In genomic region chrX:15864629-15865028, GRCh38 we compare ENCODE assay signal across 22 cellular contexts. TPM values are rescaled to one million over a fixed set of nuclear protein-coding genes. Genes with fewer than 3 reads are reported as not detected.
DNase-seq lines count a peak whose midpoint lies in the region; FAIRE-seq and TF ChIP-seq lines count a peak whose summit lies in the region.
"Had no signal": no experiment of that assay in that cellular context is flagged by ENCODE, and none has a peak within 500 bp of the region (broad histone marks: within the 10 kb centered on the region; RNA-seq: fewer than 3 reads in every experiment).

No MANE protein-coding gene starts in this region.

- H3K27me3 ChIP-seq in A673 (replicated peaks; ENCODE audit: insufficient read depth, low read depth, low read length, poor library complexity): peaks cover 13% of the 10 kb centered on the region
- H3K27me3 ChIP-seq: suprapubic skin, vagina had no signal

- DNase-seq in CD1c-positive myeloid dendritic cell (ENCODE audit: extremely low spot score): peak; percentile 1
- DNase-seq in T1000 (lab: John Stamatoyannopoulos, UW): peak; percentile 0
- DNase-seq in glomerular visceral epithelial cell (ENCODE audit: extremely low spot score): peak; percentile 42
- DNase-seq in D721Med (ENCODE audit: insufficient read length, low spot score): no peak
- DNase-seq in activated effector memory CD4-positive, alpha-beta T cell treated with Interleukin-2 at 50 U/mL for 16 hours: no peak
- DNase-seq in hypothalamus (lab: John Stamatoyannopoulos, UW): no peak
- DNase-seq in A673 (ENCODE audit: low spot score): no peak
- DNase-seq: activated CD4-positive, alpha-beta T cell treated with anti-CD3 and anti-CD28 coated beads, Interleukin-2, amount 10 ng/mL, durations not matched to agents 7 days and 5 days; dermis blood vessel endothelial cell; GDM1; Karpas-422; NCI-H1092; NCI-H2081 treated with DMSO at 0.1 percent for 48 hours; NCI-H510A; stimulated activated CD4-positive, alpha-beta T cell treated with anti-CD3 and anti-CD28 coated beads, Interleukin-2, amount 100 ng/mL, for 24 hours; WERI-Rb-1 had no signal

- TF ChIP-seq CTCF in HEK293 (tag by site-specific recombination; IDR thresholded peaks at IDR 0.05): no peak
- no peak for TF ChIP-seq CTCF in D721Med (IDR thresholded peaks at IDR 0.05; ENCODE audit: insufficient read depth, missing control alignments)
- TF ChIP-seq CTCF in A673 (conservative IDR thresholded peaks at IDR 0.05; ENCODE audit: low read depth, low read length): no peak

- POLR2A ChIA-PET in HEK293 (lab: Yijun Ruan, JAX) (interaction anchor here (1.5 kb wide), 1 partner anchor 10 kb away, joined by 7 read pairs; the partner anchor contains the start of gene AP1S2), A673 (lab: Charles Lee; ENCODE audit: low non-redundant PET) (no interaction called here)

- H3K9me3 ChIP-seq in HEK293 (ENCODE audit: control insufficient read depth, insufficient read depth, low read depth, low read length): no peaks in the 10 kb centered on the region
- H3K9me3 ChIP-seq in A673 (ENCODE audit: low read depth, low read length, poor library complexity, severe bottlenecking): no peaks in the 10 kb centered on the region
- H3K9me3 ChIP-seq: suprapubic skin, vagina had no signal

- no TSS peak for BruUV-seq in A673 (replicated peaks; lab: Mats Ljungman, UMichigan)

- no peaks in the 10 kb centered on the region for H3K36me3 ChIP-seq in HEK293 (ENCODE audit: control insufficient read depth in 2 of 2, insufficient read depth in 1 of 2, low read length in 2 of 2)
- no peaks in the 10 kb centered on the region for H3K36me3 ChIP-seq in A673 (ENCODE audit: insufficient read depth, low read length, poor library complexity, severe bottlenecking)
- H3K36me3 ChIP-seq: suprapubic skin, vagina, WERI-Rb-1 had no signal

- H3K4me1 ChIP-seq in HEK293 (ENCODE audit: control insufficient read depth, insufficient read depth, low read length) (no peaks in the 10 kb centered on the region), A673 (ENCODE audit: insufficient read depth, low read length, poor library complexity, severe bottlenecking) (no peaks in the 10 kb centered on the region)
- H3K4me1 ChIP-seq: suprapubic skin, vagina had no signal

- CTCF ChIA-PET in HEK293 (lab: Yijun Ruan, JAX): interaction anchor here (0.6 to 1.3 kb wide), 3 partner anchors 9 to 193 kb away, joined by 3 read pairs; no protein-coding TSS in a partner anchor
- CTCF ChIA-PET in A673 (lab: Charles Lee): no interaction called here

- H3K27ac ChIP-seq in HEK293 (ENCODE audit: extremely low read depth, low read depth, low read length) (no peak overlapping the region), A673 (ENCODE audit: low read depth, low read length, poor library complexity, severe bottlenecking) (no peak overlapping the region)
- H3K27ac ChIP-seq: skin epidermis, suprapubic skin, vagina, WERI-Rb-1 had no signal

- intact Hi-C loops in A673 (cut with micrococcal nuclease; ENCODE audit: unreplicated experiment): no loop called here

- no peak for FAIRE-seq in D721Med (lab: Jason Lieb, UNC)
- FAIRE-seq: islet of Langerhans had no signal

- H3K4me3 ChIP-seq in HEK293 (ENCODE audit: low read depth, low read length) (no peak overlapping the region), A673 (ENCODE audit: low read depth, low read length, poor library complexity, severe bottlenecking) (no peak overlapping the region)
- H3K4me3 ChIP-seq: lung, skin epidermis, suprapubic skin, vagina had no signal

TF ChIP-seq in HEK293, 187 proteins besides CTCF, POLR2A, EP300 and RAD21:
- TF ChIP-seq ZIC2 (tag by site-specific recombination; IDR thresholded peaks at IDR 0.05) (0 out of 2 replicates have a peak, but pooled peaks have one; percentile 17), ELK4 (IDR thresholded peaks at IDR 0.05; ENCODE audit: borderline replicate concordance, low read depth, low read length) (no peak), BCL11B (tag by site-specific recombination; IDR thresholded peaks at IDR 0.05; ENCODE audit: low read depth) (no peak), ZNF518A (tag by site-specific recombination; conservative IDR thresholded peaks at IDR 0.05; ENCODE audit: low read depth) (no peak), ZNF398 (tag by site-specific recombination; IDR thresholded peaks at IDR 0.05) (no peak), ZBTB6 (tag by site-specific recombination; IDR thresholded peaks at IDR 0.05) (0 out of 2 replicates have a peak, but pooled peaks have one; percentile 36)

RNA-seq across cellular contexts. Expression of gene AP1S2, which starts 10.0 kb away (rescaled TPM):
- 55.3 and 59.3 TPM in 2 replicates for total RNA-seq in A673 (2021)

Comparison
In these comparisons a context has a peak if more than half of its experiments do, and no peak if none do; other contexts are left out.
1. DNase-seq: peak in CD1c-positive myeloid dendritic cell (single experiment), T1000 (single experiment) and glomerular visceral epithelial cell (single experiment); none in D721Med (single experiment), activated effector memory CD4-positive, alpha-beta T cell treated with Interleukin-2 at 50 U/mL for 16 hours (single experiment), hypothalamus (0 of 51) and A673 (single experiment).